In the genomic region with DNA sequence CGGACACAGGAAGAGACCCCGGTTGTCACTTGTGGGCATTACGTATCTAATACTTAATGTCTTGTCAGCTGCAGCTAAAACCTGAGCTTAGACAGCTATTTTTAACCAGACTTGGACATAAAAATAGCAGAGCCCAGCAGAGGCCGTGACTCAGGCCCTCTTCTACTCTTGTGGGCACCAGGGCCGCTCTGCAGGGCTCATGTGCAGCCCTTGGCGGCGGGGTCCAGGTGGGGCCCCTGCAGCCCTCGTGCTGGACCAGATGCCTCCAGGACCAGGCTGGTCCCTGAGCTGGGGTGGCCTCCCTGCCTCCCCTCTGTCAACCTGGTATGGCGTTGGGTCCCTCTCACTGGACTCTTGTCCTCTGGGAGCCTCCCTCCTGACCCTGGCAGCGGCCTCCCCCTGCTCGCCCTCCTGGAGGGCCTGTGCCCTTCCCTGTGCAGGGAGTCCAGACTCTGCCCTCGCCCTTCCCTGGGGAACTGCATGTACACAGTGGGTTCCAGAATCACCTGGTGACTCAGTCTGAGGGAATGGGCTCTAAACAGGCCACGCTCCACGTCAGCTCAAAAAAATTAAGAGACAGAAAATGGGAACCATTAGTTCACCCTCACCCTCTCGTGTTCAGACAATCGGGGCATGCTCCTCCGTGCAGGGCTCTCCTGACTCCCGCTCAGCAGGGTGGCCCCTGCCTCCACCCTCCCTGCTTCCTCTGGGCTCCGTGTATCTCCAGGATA, we compare ENCODE assay signal across 10 cellular contexts. TPM values are rescaled to one million over a fixed set of nuclear protein-coding genes. Genes with fewer than 3 reads are reported as not detected.
A peak's percentile ranks its signal among the peaks of the same experiment; 100 is the strongest.
DNase-seq lines count a peak whose midpoint lies in the region; ATAC-seq and TF ChIP-seq lines count a peak whose summit lies in the region.
"Had no signal": no experiment of that assay in that cellular context is flagged by ENCODE, and none has a peak within 500 bp of the region (broad histone marks: within the 10 kb centered on the region; RNA-seq: fewer than 3 reads in every experiment).

No MANE protein-coding gene starts in this region.

- peak overlapping the region; percentile 12 for H3K4me2 ChIP-seq in GM23248 (ENCODE audit: unreplicated experiment)

- H3K4me3 ChIP-seq in GM23248 (no peak overlapping the region), fibroblast of villous mesenchyme (ENCODE audit: low read depth, low read length) (no peak overlapping the region), skeletal muscle tissue (ENCODE audit: low read length in 3 of 3) (peak overlapping the region in 2 of 3 donors; percentile 49 to 65)
- H3K4me3 ChIP-seq: body of pancreas, mucosa of descending colon had no signal

- ATAC-seq in stimulated activated memory B cell treated with anti-CD40 and anti-IgM and Interleukin-4, amounts not matched to agents 10 μg/mL and 1 μg/mL and 100 μg/mL, for 72 hours: no peak
- ATAC-seq: mucosa of descending colon; stimulated activated naive CD8-positive, alpha-beta T cell treated with anti-CD3 and anti-CD28 coated beads, Interleukin-15, Interleukin-2, amounts not matched to agents 100 U/mL and 50 U/mL, for 24 hours had no signal

- H3K4me1 ChIP-seq in GM23248 (ENCODE audit: insufficient read depth) (peaks cover 22% of the 10 kb centered on the region), skeletal muscle tissue (ENCODE audit: control insufficient read depth in 3 of 3, insufficient read depth in 3 of 3, low read length in 3 of 3) (peaks cover 29 to 44% (median 40%) of the 10 kb centered on the region in 3 donors)

- H3K9me3 Mint-ChIP-seq in stimulated activated memory B cell treated with anti-CD40 and anti-IgM and Interleukin-4, amounts not matched to agents 10 μg/mL and 1 μg/mL and 100 μg/mL, for 72 hours: no peaks in the 10 kb centered on the region

- no peak overlapping the region for H3K27ac Mint-ChIP-seq in stimulated activated memory B cell treated with anti-CD40 and anti-IgM and Interleukin-4, amounts not matched to agents 10 μg/mL and 1 μg/mL and 100 μg/mL, for 72 hours

- CTCF ChIA-PET in RWPE1 (lab: Yijun Ruan, JAX): interaction anchor here (0.8 kb wide), 1 partner anchor 9 kb away, joined by 4 read pairs; a partner anchor contains a TSS

- H3K9me3 ChIP-seq in GM23248 (ENCODE audit: low read depth) (no peaks in the 10 kb centered on the region), skeletal muscle tissue (ENCODE audit: control insufficient read depth in 3 of 3, low read length in 3 of 3) (no peaks in the 10 kb centered on the region)
- H3K9me3 ChIP-seq: body of pancreas, mucosa of descending colon had no signal

- no peaks in the 10 kb centered on the region for H3F3A ChIP-seq in GM23248 (ENCODE audit: insufficient read depth)

- no peaks in the 10 kb centered on the region for H3K36me3 ChIP-seq in GM23248 (ENCODE audit: low read depth)
- peaks cover 0 to 3% (median 3%) of the 10 kb centered on the region in 3 donors for H3K36me3 ChIP-seq in skeletal muscle tissue (ENCODE audit: control insufficient read depth in 3 of 3, insufficient read depth in 3 of 3, low read length in 3 of 3)

- H3K4me1 Mint-ChIP-seq in stimulated activated memory B cell treated with anti-CD40 and anti-IgM and Interleukin-4, amounts not matched to agents 10 μg/mL and 1 μg/mL and 100 μg/mL, for 72 hours: peaks cover 37% of the 10 kb centered on the region

- TF ChIP-seq CTCF in RWPE1 (conservative IDR thresholded peaks at IDR 0.05; ENCODE audit: low read depth) (no peak), fibroblast of villous mesenchyme (IDR thresholded peaks at IDR 0.05; ENCODE audit: insufficient read depth, low read depth, low read length) (no peak)

- H3K27me3 Mint-ChIP-seq in stimulated activated memory B cell treated with anti-CD40 and anti-IgM and Interleukin-4, amounts not matched to agents 10 μg/mL and 1 μg/mL and 100 μg/mL, for 72 hours: no peaks in the 10 kb centered on the region

- WGBS in GM23248 (ENCODE audit: low coverage in 1 of 2, low lambda C conversion rate in 2 of 2, missing lambda C conversion rate in 2 of 2), 2 experiments: 60 to 65% methylated on average over 19 of the region's 19 CpGs

- H3K4me3 Mint-ChIP-seq in stimulated activated memory B cell treated with anti-CD40 and anti-IgM and Interleukin-4, amounts not matched to agents 10 μg/mL and 1 μg/mL and 100 μg/mL, for 72 hours: no peak overlapping the region

- in situ Hi-C loops in GM23248 (cut with MboI): loop anchor here (10.0 kb wide), 1 partner anchor 248 kb away; no protein-coding TSS in a partner anchor

- DNase-seq in GM23248: peak; percentile 91
- DNase-seq in RWPE1 (ENCODE audit: low spot score): peak; percentile 82
- peak; percentile 38 for DNase-seq in fibroblast of villous mesenchyme (ENCODE audit: low read depth)
- no peak for DNase-seq in NCI-H2029 (lab: John Stamatoyannopoulos, UW)
- no peak for DNase-seq in NCI-H446 treated with DMSO at 0.1 percent for 48 hours (lab: John Stamatoyannopoulos, UW)
- DNase-seq: stimulated activated naive CD8-positive, alpha-beta T cell treated with anti-CD3 and anti-CD28 coated beads, Interleukin-15, Interleukin-2, amounts not matched to agents 100 U/mL and 50 U/mL, for 24 hours had no signal

- no peaks in the 10 kb centered on the region for H4K20me1 ChIP-seq in GM23248 (ENCODE audit: insufficient read depth)

- H3K36me3 Mint-ChIP-seq in stimulated activated memory B cell treated with anti-CD40 and anti-IgM and Interleukin-4, amounts not matched to agents 10 μg/mL and 1 μg/mL and 100 μg/mL, for 72 hours: no peaks in the 10 kb centered on the region

- POLR2A ChIA-PET in RWPE1 (lab: Yijun Ruan, JAX; ENCODE audit: low non-redundant PET): no interaction called here

- H3K79me2 ChIP-seq in GM23248 (ENCODE audit: insufficient read depth): no peaks in the 10 kb centered on the region

- peak overlapping the region; percentile 69 for H3K27ac ChIP-seq in GM23248
- peak overlapping the region; percentile 78 for H3K27ac ChIP-seq in RWPE1
- peak overlapping the region; percentile 96 for H3K27ac ChIP-seq in skeletal muscle tissue (ENCODE audit: low read depth, low read length)
- H3K27ac ChIP-seq: body of pancreas had no signal

- no peaks in the 10 kb centered on the region for H3K9me2 ChIP-seq in GM23248 (ENCODE audit: insufficient read depth)

- H3K9ac ChIP-seq in GM23248: peak overlapping the region; percentile 14; the same call in 1 of the 2 replicates
- peak overlapping the region; percentile 74 to 83 (median 75) for H3K9ac ChIP-seq in skeletal muscle tissue (ENCODE audit: low read depth in 1 of 3, low read length in 3 of 3)

- H2AFZ ChIP-seq in GM23248: peak overlapping the region; percentile 52

- H3K27me3 ChIP-seq in GM23248 (replicated peaks; ENCODE audit: insufficient read depth): no peaks in the 10 kb centered on the region
- H3K27me3 ChIP-seq in skeletal muscle tissue (ENCODE audit: control insufficient read depth in 3 of 3, insufficient read depth in 3 of 3, low read length in 3 of 3): no peaks in the 10 kb centered on the region
- H3K27me3 ChIP-seq: body of pancreas had no signal

RNA-seq across cellular contexts. Expression of a gene that starts 9.7 kb away (rescaled TPM):
- total RNA-seq in GM23248 (2014; rRNA removed; shearing (Covaris generic)): 1.2 and 1.5 TPM in 2 replicates
- 0.39 and 0.63 TPM in 2 replicates for polyA plus RNA-seq in GM23248 (2016; fragmentation: Nextera tagmentation; extraction: Ambion mirVana)
- total RNA-seq in fibroblast of villous mesenchyme (0.64 and 0.86 TPM in 2 replicates), skeletal muscle tissue (6.3 TPM)

RNA-seq across cellular contexts. Expression of a gene that starts 52.2 kb away (rescaled TPM):
- 44.2 and 47.2 TPM in 2 replicates for total RNA-seq in GM23248 (2014; rRNA removed; shearing (Covaris generic))
- 156 and 158 TPM in 2 replicates for polyA plus RNA-seq in GM23248 (2016; fragmentation: Nextera tagmentation; extraction: Ambion mirVana)
- total RNA-seq in fibroblast of villous mesenchyme (105 and 117 TPM in 2 replicates), skeletal muscle tissue (73.1 TPM)

Comparison
In these comparisons a context has a peak if more than half of its experiments do, and no peak if none do; other contexts are left out.
1. DNase-seq: peak in GM23248 (single experiment), RWPE1 (single experiment) and fibroblast of villous mesenchyme (single experiment); none in NCI-H2029 (single experiment) and NCI-H446 treated with DMSO at 0.1 percent for 48 hours (single experiment).
2. H3K4me3 ChIP-seq: peak in skeletal muscle tissue (2 of 3); none in GM23248 (single experiment) and fibroblast of villous mesenchyme (single experiment).
3. Peak in every context shown above with its lines, with median percentiles within 50 percentile points of each other: H3K27ac ChIP-seq.